8 cellular contexts compared by ENCODE assay signal in genomic region chr14:68785817-68786490, GRCh38. TPM values are rescaled to one million over a fixed set of nuclear protein-coding genes. Genes with fewer than 3 reads are reported as not detected.
A peak's percentile ranks its signal among the peaks of the same experiment; 100 is the strongest.
DNase-seq lines count a peak whose midpoint lies in the region; ATAC-seq, FAIRE-seq and TF ChIP-seq lines count a peak whose summit lies in the region.

No MANE protein-coding gene starts in this region.

- no peak for TF ChIP-seq POLR2A in H1 (IDR thresholded peaks at IDR 0.05; ENCODE audit: control extremely low read depth in 1 of 2, low read depth in 2 of 2, low read length in 2 of 2)

- DNase-seq in D341Med (ENCODE audit: low spot score) (peak; percentile 4), T-helper 22 cell (ENCODE audit: low read depth) (peak; percentile 62), H1 (ENCODE audit: low read depth in 1 of 2, low spot score in 2 of 2) (peak in 1 of 2 experiments; percentile 55), mucosa of descending colon (no peak), HuH-7 (ENCODE audit: low spot score) (no peak)
- DNase-seq in natural killer cell treated with Interleukin-12 subunit alpha and Interleukin-12 subunit beta and Interleukin-15 and Interleukin-18, amount 100 ng/mL, for 72 hours (ENCODE audit: low spot score) = no peak

- H2AFZ ChIP-seq in H1 (ENCODE audit: low read length) = no peak overlapping the region

- H3K9ac ChIP-seq in H1 (replicated peaks in 1 of 4; ENCODE audit: extremely low read depth in 1 of 4, low read depth in 3 of 4, low read length in 3 of 4) = no peak overlapping the region

- H3K36me3 Mint-ChIP-seq in natural killer cell treated with Interleukin-12 subunit alpha and Interleukin-12 subunit beta and Interleukin-15 and Interleukin-18, amount 100 ng/mL, for 72 hours = peaks cover 10% of the 10 kb centered on the region

- 83% methylated on average over 4 of the region's 4 CpGs; no CpG with 5 or more reads in 1 of the 2 experiments for WGBS in H1 (ENCODE audit: extremely low coverage in 1 of 2, insufficient coverage in 1 of 2, insufficient read length in 1 of 2, insufficient replicate concordance in 2 of 2, low coverage in 1 of 2, low lambda C conversion rate in 2 of 2, missing lambda C conversion rate in 1 of 2), 2 experiments

- H3K4me1 ChIP-seq in H1 (replicated peaks in 1 of 4; ENCODE audit: control insufficient read depth in 3 of 4, insufficient read depth in 4 of 4, low read length in 3 of 4) (peaks cover 0 to 22% (median 12%) of the 10 kb centered on the region in 4 experiments; a peak in 6 of 7 replicates), mucosa of descending colon (ENCODE audit: low read depth) (peaks cover 54% of the 10 kb centered on the region)

- H3K27me3 ChIP-seq in H1 (replicated peaks in 1 of 4; ENCODE audit: control insufficient read depth in 3 of 4, extremely low read depth in 1 of 4, insufficient read depth in 3 of 4, low read length in 3 of 4) = no peaks in the 10 kb centered on the region

- no peak overlapping the region for H3K4ac ChIP-seq in H1 (replicated peaks; ENCODE audit: insufficient read length, low read depth, low read length)

- H3K18ac ChIP-seq in H1 (ENCODE audit: extremely low read depth, low read length) = no peak overlapping the region; the same call in 1 of the 2 replicates

- no peak for ATAC-seq in natural killer cell treated with Interleukin-12 subunit alpha and Interleukin-12 subunit beta and Interleukin-15 and Interleukin-18, amount 100 ng/mL, for 72 hours
- ATAC-seq in GM21529 (IDR thresholded peaks at IDR 0.05; ENCODE audit: unreplicated experiment) = no peak
- no peak for ATAC-seq in HG02938 (IDR thresholded peaks at IDR 0.05; ENCODE audit: unreplicated experiment)
- ATAC-seq in mucosa of descending colon = no peak

- no peak for TF ChIP-seq CTCF in H1 (IDR thresholded peaks at IDR 0.05; ENCODE audit: control extremely low read depth in 1 of 3, insufficient read depth in 1 of 3, low read depth in 1 of 3, low read length in 3 of 3)
- no peak for TF ChIP-seq CTCF in mucosa of descending colon (IDR thresholded peaks at IDR 0.05)

- H3K4me3 ChIP-seq in H1 (ENCODE audit: extremely low read depth in 1 of 4, insufficient read depth in 2 of 4, low read depth in 3 of 4, low read length in 4 of 4) = no peak overlapping the region
- H3K4me3 ChIP-seq in mucosa of descending colon = no peak overlapping the region

- no peak overlapping the region for H2BK5ac ChIP-seq in H1 (ENCODE audit: low read depth, low read length)

- H4K91ac ChIP-seq in H1 (replicated peaks; ENCODE audit: insufficient read length, low read length) = no peak overlapping the region

- no peak overlapping the region for H3K4me2 ChIP-seq in H1 (ENCODE audit: insufficient read depth in 1 of 2, low read depth in 2 of 2, low read length in 2 of 2)

- no peak overlapping the region for H2BK120ac ChIP-seq in H1 (replicated peaks; ENCODE audit: low read depth, low read length)

- peaks cover 19 to 21% of the 10 kb centered on the region in 2 experiments for H4K20me1 ChIP-seq in H1 (replicated peaks in 1 of 2; ENCODE audit: control insufficient read depth in 1 of 2, insufficient read depth in 2 of 2, low read length in 2 of 2)

- POLR2A ChIA-PET in H1 (lab: Charles Lee; ENCODE audit: partially characterized antibody) = interaction anchor here (0.8 to 9.6 kb wide), 7 partner anchors 10 to 158 kb away, joined by 3 to 197 read pairs (median 4); no protein-coding TSS in a partner anchor

- peaks cover 8 to 23% of the 10 kb centered on the region in 2 experiments for H3K79me2 ChIP-seq in H1 (ENCODE audit: control insufficient read depth in 1 of 2, insufficient read depth in 2 of 2, low read length in 2 of 2)

- peak overlapping the region; percentile 9; the same call in 1 of the 2 replicates for H2BK20ac ChIP-seq in H1 (ENCODE audit: low read length)

- H3K4me1 Mint-ChIP-seq in natural killer cell treated with Interleukin-12 subunit alpha and Interleukin-12 subunit beta and Interleukin-15 and Interleukin-18, amount 100 ng/mL, for 72 hours (ENCODE audit: low read depth in 2 of 2) = peaks cover 64 to 65% of the 10 kb centered on the region in 2 donors

- no peak overlapping the region for H3K56ac ChIP-seq in H1 (replicated peaks; ENCODE audit: insufficient read length, low read depth, low read length)

- FAIRE-seq in H1 (lab: Jason Lieb, UNC) = no peak

- peak overlapping the region; percentile 76 to 80 for H3K27ac Mint-ChIP-seq in natural killer cell treated with Interleukin-12 subunit alpha and Interleukin-12 subunit beta and Interleukin-15 and Interleukin-18, amount 100 ng/mL, for 72 hours

- no peak overlapping the region for H2BK15ac ChIP-seq in H1 (ENCODE audit: low read length)

- no peaks in the 10 kb centered on the region for H3K27me3 Mint-ChIP-seq in natural killer cell treated with Interleukin-12 subunit alpha and Interleukin-12 subunit beta and Interleukin-15 and Interleukin-18, amount 100 ng/mL, for 72 hours

- intact Hi-C loops in mucosa of descending colon (cut with DNase I, micrococcal nuclease) = no loop called here

- H3K79me1 ChIP-seq in H1 (ENCODE audit: low read depth, low read length) = peaks cover 9% of the 10 kb centered on the region; the same call in 1 of the 2 replicates

- no peak overlapping the region for H4K5ac ChIP-seq in H1 (ENCODE audit: insufficient read length, low read depth, low read length)

- CTCF ChIA-PET in H1 (lab: Charles Lee; ENCODE audit: partially characterized antibody) = interaction anchor here (0.6 to 4.9 kb wide), 6 partner anchors 11 to 852 kb away, joined by 3 to 31 read pairs (median 3); no protein-coding TSS in a partner anchor

- H2AK5ac ChIP-seq in H1 (ENCODE audit: low read depth, low read length) = no peak overlapping the region

- H3K9me3 ChIP-seq in H1 (ENCODE audit: insufficient read depth in 2 of 2, low read depth in 1 of 2, low read length in 1 of 2) = no peaks in the 10 kb centered on the region
- H3K9me3 ChIP-seq in mucosa of descending colon = no peaks in the 10 kb centered on the region

- no peak overlapping the region for H3K27ac ChIP-seq in H1 (ENCODE audit: low read depth, low read length)

- no peak for TF ChIP-seq RAD21 in H1 (IDR thresholded peaks at IDR 0.05 in 1 of 2, conservative IDR thresholded peaks at IDR 0.05 in 1 of 2; ENCODE audit: low read depth in 2 of 2, low read length in 2 of 2)

- H3K36me3 ChIP-seq in H1 (ENCODE audit: control insufficient read depth in 2 of 4, insufficient read depth in 4 of 4, low read length in 3 of 4) (peaks cover 18 to 38% (median 26%) of the 10 kb centered on the region in 4 experiments), mucosa of descending colon (ENCODE audit: low read depth) (no peaks in the 10 kb centered on the region)

- H3K23ac ChIP-seq in H1 (ENCODE audit: insufficient read length) = no peak overlapping the region

- no peak overlapping the region for H2BK12ac ChIP-seq in H1 (ENCODE audit: low read depth, low read length)

- H3K23me2 ChIP-seq in H1 (ENCODE audit: low read depth, low read length) = no peaks in the 10 kb centered on the region; the same call in 1 of the 2 replicates

- peak overlapping the region; percentile 66 for H3K4me3 Mint-ChIP-seq in natural killer cell treated with Interleukin-12 subunit alpha and Interleukin-12 subunit beta and Interleukin-15 and Interleukin-18, amount 100 ng/mL, for 72 hours

- TF ChIP-seq EP300 in H1 (IDR thresholded peaks at IDR 0.05; ENCODE audit: borderline replicate concordance in 1 of 2, low read depth in 2 of 2, low read length in 2 of 2) = no peak

- H3K9me3 Mint-ChIP-seq in natural killer cell treated with Interleukin-12 subunit alpha and Interleukin-12 subunit beta and Interleukin-15 and Interleukin-18, amount 100 ng/mL, for 72 hours = no peaks in the 10 kb centered on the region

- H4K8ac ChIP-seq in H1 (ENCODE audit: extremely low read depth, insufficient read depth, low read length) = no peak overlapping the region

- no peak overlapping the region for H3K14ac ChIP-seq in H1 (ENCODE audit: insufficient read length)

TF ChIP-seq in H1, 55 proteins besides CTCF, POLR2A, EP300 and RAD21:
- TF ChIP-seq SAP30 (IDR thresholded peaks at IDR 0.05; ENCODE audit: insufficient read depth, insufficient replicate concordance, low read length) = no peak
- no peak for TF ChIP-seq BRCA1 (IDR thresholded peaks at IDR 0.05; ENCODE audit: low read depth, low read length)
- TF ChIP-seq CEBPB (IDR thresholded peaks at IDR 0.05; ENCODE audit: low read depth, low read length) = no peak
- no peak for TF ChIP-seq SIRT6 (IDR thresholded peaks at IDR 0.05; ENCODE audit: low read length)
- no peak for TF ChIP-seq SP4 (IDR thresholded peaks at IDR 0.05; ENCODE audit: low read length)
- no peak for TF ChIP-seq FOSL1 (IDR thresholded peaks at IDR 0.05; ENCODE audit: insufficient read depth, low read depth, low read length)
- TF ChIP-seq TCF12 (IDR thresholded peaks at IDR 0.05; ENCODE audit: low read depth, low read length) = no peak
- TF ChIP-seq SIN3A (conservative IDR thresholded peaks at IDR 0.05 in 1 of 2, IDR thresholded peaks at IDR 0.05 in 1 of 2; ENCODE audit: low read depth in 1 of 2, low read length in 2 of 2) = no peak

RNA-seq across cellular contexts. Expression of gene ZFP36L1, which starts 6.9 kb away (rescaled TPM):
- total RNA-seq in H1 (2021; fragmentation: NEBNext Ultra II Directional; extraction: Animal tissue kit (Norgen Biotek cat#: 25700)) = 132 TPM in 2 replicates
- 80.4 and 136 TPM in 2 replicates for polyA plus RNA-seq in H1 (2011; rRNA removed)
- polyA plus RNA-seq in H1 (2011; cell fraction: cytosol; rRNA removed) = 61.9 TPM
- 90.3 TPM for polyA plus RNA-seq in H1 (2011; cell fraction: nucleus; rRNA removed)
- polyA plus RNA-seq in H1 (2012, experiment 1 of 2) = 89.6 to 126 TPM (median 117 TPM) in 4 replicates
- polyA plus RNA-seq in H1 (2012, experiment 2 of 2) = 56.1 TPM
- 127 TPM for polyA plus RNA-seq in H1 (2013, experiment 1 of 2)
- polyA plus RNA-seq in H1 (2013, experiment 2 of 2) = 135 TPM
- polyA minus RNA-seq in H1 (2011; rRNA and poly(A)+ RNA removed) = 19.5 and 20.6 TPM in 2 replicates
- 132 TPM for polyA minus RNA-seq in H1 (2011; cell fraction: cytosol; rRNA and poly(A)+ RNA removed)
- polyA minus RNA-seq in H1 (2011; cell fraction: nucleus; rRNA and poly(A)+ RNA removed) = 67.3 TPM
- total RNA-seq in natural killer cell treated with Interleukin-12 subunit alpha and Interleukin-12 subunit beta and Interleukin-15 and Interleukin-18, amount 100 ng/mL, for 72 hours = 10 to 100 TPM; 42.4 to 94.9 TPM
- total RNA-seq in mucosa of descending colon = 100 to 1,000 TPM in 2 of 3 donors, 10 to 100 TPM in 1; 79.8 to 472 (median 103) TPM

Comparison
In these comparisons a context has a peak if more than half of its experiments do, and no peak if none do; other contexts are left out.
1. DNase-seq: peak in D341Med (single experiment) and T-helper 22 cell (single experiment); none in natural killer cell treated with Interleukin-12 subunit alpha and Interleukin-12 subunit beta and Interleukin-15 and Interleukin-18, amount 100 ng/mL, for 72 hours (single experiment), mucosa of descending colon (0 of 3) and HuH-7 (single experiment).